ENCODE assay signal across 8 cellular contexts in the genomic region with DNA sequence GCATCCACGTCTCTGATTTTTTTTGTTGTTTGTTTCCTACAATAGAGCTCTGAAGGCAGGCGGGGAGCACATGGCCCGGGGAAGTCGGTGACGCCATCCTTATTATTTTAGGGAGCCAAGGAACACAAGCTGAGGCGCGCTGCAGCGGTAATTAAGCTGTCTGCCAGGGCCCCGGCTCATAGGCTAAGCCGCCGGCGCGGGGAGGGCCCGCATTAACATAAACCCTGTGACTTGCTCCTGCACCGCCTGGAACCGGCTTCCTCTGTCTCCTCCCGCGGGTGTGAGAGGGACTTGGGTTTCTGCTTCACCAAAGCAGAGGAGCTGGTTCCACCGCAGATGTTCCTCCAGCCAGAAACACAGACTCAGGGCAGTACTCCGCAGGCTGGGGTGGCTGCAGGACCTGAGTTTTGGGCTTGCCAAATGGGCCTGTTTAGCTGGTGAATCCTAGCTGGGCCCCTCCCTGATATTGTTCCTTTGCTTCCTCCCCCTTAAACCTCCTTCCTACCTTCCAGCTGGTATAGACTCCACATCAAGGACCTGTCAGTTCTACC. TPM values are rescaled to one million over a fixed set of nuclear protein-coding genes. Genes with fewer than 3 reads are reported as not detected.
A peak's percentile ranks its signal among the peaks of the same experiment; 100 is the strongest.
DNase-seq lines count a peak whose midpoint lies in the region; ATAC-seq and TF ChIP-seq lines count a peak whose summit lies in the region.

No MANE protein-coding gene starts in this region.

- no peak overlapping the region for H3K4me3 ChIP-seq in RWPE2 (ENCODE audit: severe bottlenecking)
- H3K4me3 ChIP-seq in left ventricle myocardium inferior: peak overlapping the region; percentile 42
- H3K4me3 ChIP-seq in upper lobe of left lung: peak overlapping the region in 2 of 4 donors; percentile 3 to 7

- TF ChIP-seq POLR2A in upper lobe of left lung (IDR thresholded peaks at IDR 0.05): peak in 2 of 4 donors; percentile 56 to 61

- peak; percentile 75 for DNase-seq in GM04504 (ENCODE audit: low read depth)
- peak; percentile 88 for DNase-seq in RWPE2 (ENCODE audit: low spot score)
- DNase-seq in left ventricle myocardium inferior: peak; percentile 93
- peak; percentile 96 for DNase-seq in pons (ENCODE audit: low spot score)
- peak; percentile 91 to 98 for DNase-seq in upper lobe of left lung
- no peak for DNase-seq in SIG-M5 (lab: John Stamatoyannopoulos, UW)

- H3K27ac ChIP-seq in RWPE2 (ENCODE audit: poor library complexity, severe bottlenecking): peak overlapping the region; percentile 22
- peak overlapping the region; percentile 97 for H3K27ac ChIP-seq in angular gyrus (ENCODE audit: low read depth, low read length)
- H3K27ac ChIP-seq in left ventricle myocardium inferior (replicated peaks): peak overlapping the region; percentile 79
- H3K27ac ChIP-seq in upper lobe of left lung: peak overlapping the region; percentile 72 to 87 (median 78)

- H3K4me1 ChIP-seq in RWPE2 (ENCODE audit: insufficient read depth, poor library complexity, severe bottlenecking) (peaks cover 14% of the 10 kb centered on the region), left ventricle myocardium inferior (peaks cover 100% of the 10 kb centered on the region), upper lobe of left lung (peaks cover 82 to 95% (median 90%) of the 10 kb centered on the region in 4 donors)

- peaks cover 27% of the 10 kb centered on the region for H3K36me3 ChIP-seq in RWPE2 (ENCODE audit: low read depth)
- H3K36me3 ChIP-seq in left ventricle myocardium inferior: no peaks in the 10 kb centered on the region
- no peaks in the 10 kb centered on the region for H3K36me3 ChIP-seq in upper lobe of left lung

- ATAC-seq in HG02798 (IDR thresholded peaks at IDR 0.05; ENCODE audit: poor library complexity, unreplicated experiment) (peak; percentile 54), RWPE2 (ENCODE audit: low read depth) (peak; percentile 88), upper lobe of left lung (ENCODE audit: low FRiP score in 2 of 2) (peak; percentile 93)

- intact Hi-C loops in left ventricle myocardium inferior (cut with micrococcal nuclease): no loop called here

- no peak for TF ChIP-seq EP300 in upper lobe of left lung (IDR thresholded peaks at IDR 0.05)

- H3K27me3 ChIP-seq in RWPE2 (ENCODE audit: insufficient read depth, poor library complexity, severe bottlenecking) (no peaks in the 10 kb centered on the region), left ventricle myocardium inferior (ENCODE audit: low read depth) (no peaks in the 10 kb centered on the region), upper lobe of left lung (no peaks in the 10 kb centered on the region)

- H3K9me3 ChIP-seq in RWPE2 (ENCODE audit: severe bottlenecking) (no peaks in the 10 kb centered on the region), left ventricle myocardium inferior (replicated peaks) (no peaks in the 10 kb centered on the region), upper lobe of left lung (no peaks in the 10 kb centered on the region)

- WGBS in upper lobe of left lung, 2 donors: 7 to 10% methylated on average over 14 to 20 of the region's 20 CpGs

- TF ChIP-seq CTCF in RWPE2 (IDR thresholded peaks at IDR 0.05; ENCODE audit: poor library complexity, severe bottlenecking) (no peak), left ventricle myocardium inferior (IDR thresholded peaks at IDR 0.05; ENCODE audit: borderline replicate concordance) (no peak), upper lobe of left lung (IDR thresholded peaks at IDR 0.05) (no peak)

RNA-seq across cellular contexts. Expression of gene ANP32A, which starts 25.3 kb away (rescaled TPM):
- total RNA-seq in left ventricle myocardium inferior (150 TPM), upper lobe of left lung (100 to 1,000 TPM in 2 of 6 donors, 10 to 100 TPM in 4; 62.9 to 110 (median 81.5) TPM)

Comparison
In these comparisons a context has a peak if more than half of its experiments do, and no peak if none do; other contexts are left out.
1. H3K27ac ChIP-seq: peak in every context shown above with its lines; median percentile 97 in angular gyrus; 79 in left ventricle myocardium inferior; 78 in upper lobe of left lung; 22 in RWPE2.